ENCODE assay signal across 14 cellular contexts in the genomic region with DNA sequence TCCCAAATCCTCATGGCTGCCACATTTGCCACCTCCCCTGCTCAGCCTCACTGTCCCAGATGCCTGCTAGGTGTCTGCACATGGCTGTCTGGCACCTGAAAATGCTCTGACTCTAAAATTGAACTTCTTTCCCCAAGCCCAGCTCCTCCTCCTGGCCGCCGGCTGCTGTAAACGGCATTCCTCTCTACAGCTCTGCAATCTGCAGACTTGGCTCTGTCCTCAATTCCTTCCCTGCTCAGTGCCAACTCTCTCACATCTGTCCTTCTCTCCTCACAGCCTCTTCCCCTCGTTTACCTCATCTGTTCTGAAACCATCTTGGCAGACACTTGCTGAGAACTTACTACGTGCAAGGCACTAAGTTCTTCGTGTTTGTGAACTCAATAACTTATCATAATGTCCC.
"Had no signal": no experiment of that assay in that cellular context is flagged by ENCODE, and none has a peak within 500 bp of the region (broad histone marks: within the 10 kb centered on the region; RNA-seq: fewer than 3 reads in every experiment).

No MANE protein-coding gene starts in this region.

- H3K9ac ChIP-seq: parathyroid adenoma had no signal

- H3K36me3 Mint-ChIP-seq: naive thymus-derived CD8-positive, alpha-beta T cell; stimulated activated memory B cell treated with anti-CD40 and anti-IgM and Interleukin-4, amounts not matched to agents 10 μg/mL and 1 μg/mL and 100 μg/mL, for 72 hours; T-cell had no signal

- H3K4me1 ChIP-seq: esophagus squamous epithelium, left lung, parathyroid adenoma, tibial nerve, vagina had no signal

- H2AFZ ChIP-seq: parathyroid adenoma had no signal

- H3K27ac ChIP-seq: esophagus squamous epithelium, left lung, parathyroid adenoma, tibial nerve, vagina had no signal

- H3K9me3 ChIP-seq: esophagus squamous epithelium, left lung, vagina had no signal

- H3K27ac Mint-ChIP-seq: activated naive CD4-positive, alpha-beta T cell treated with anti-CD3 and anti-CD28 coated beads for 36 hours; activated T-helper 2 cell treated with anti-CD3 and anti-CD28 coated beads, Interferon-gamma antibody, Interleukin-2, Interleukin-4, amounts not matched to agents 10 μg/mL and 5 μg/mL and 100 μg/mL, durations not matched to agents 14 hours and 24 hours and 36 hours; stimulated activated memory B cell treated with anti-CD40 and anti-IgM and Interleukin-4, amounts not matched to agents 10 μg/mL and 1 μg/mL and 100 μg/mL, for 72 hours; T-cell had no signal

- DNase-seq: activated CD4-positive, alpha-beta T cell treated with anti-CD3 and anti-CD28 coated beads, Interleukin-2, amount 50 U/mL, for 4 hours; activated CD4-positive, CD25-positive, alpha-beta regulatory T cell treated with anti-CD3 and anti-CD28 coated beads, Interleukin-2, amount 50 U/mL, for 72 hours; activated naive CD4-positive, alpha-beta T cell treated with anti-CD3 and anti-CD28 coated beads for 36 hours; esophagus squamous epithelium; left lung; naive thymus-derived CD8-positive, alpha-beta T cell; stimulated activated CD4-positive, alpha-beta T cell treated with anti-CD3 and anti-CD28 coated beads, Interleukin-2, amount 100 ng/mL, for 48 hours; T-cell; T-helper 9 cell had no signal

- ATAC-seq: left lung; naive thymus-derived CD8-positive, alpha-beta T cell; stimulated activated memory B cell treated with anti-CD40 and anti-IgM and Interleukin-4, amounts not matched to agents 10 μg/mL and 1 μg/mL and 100 μg/mL, for 72 hours; T-cell had no signal

- H3K27me3 ChIP-seq: left lung, tibial nerve, vagina had no signal

- H3K4me1 Mint-ChIP-seq: naive thymus-derived CD8-positive, alpha-beta T cell; stimulated activated memory B cell treated with anti-CD40 and anti-IgM and Interleukin-4, amounts not matched to agents 10 μg/mL and 1 μg/mL and 100 μg/mL, for 72 hours; T-cell had no signal

- H3K79me2 ChIP-seq: parathyroid adenoma had no signal

- H3K4me3 Mint-ChIP-seq: activated naive CD4-positive, alpha-beta T cell treated with anti-CD3 and anti-CD28 coated beads for 36 hours; naive thymus-derived CD8-positive, alpha-beta T cell; stimulated activated memory B cell treated with anti-CD40 and anti-IgM and Interleukin-4, amounts not matched to agents 10 μg/mL and 1 μg/mL and 100 μg/mL, for 72 hours; T-cell had no signal

- H3K4me3 ChIP-seq: esophagus squamous epithelium, left lung, tibial nerve, vagina had no signal

- H3K9me3 Mint-ChIP-seq: activated naive CD4-positive, alpha-beta T cell treated with anti-CD3 and anti-CD28 coated beads for 36 hours; activated T-helper 2 cell treated with anti-CD3 and anti-CD28 coated beads, Interferon-gamma antibody, Interleukin-2, Interleukin-4, amounts not matched to agents 10 μg/mL and 5 μg/mL and 100 μg/mL, durations not matched to agents 14 hours and 24 hours and 36 hours; stimulated activated memory B cell treated with anti-CD40 and anti-IgM and Interleukin-4, amounts not matched to agents 10 μg/mL and 1 μg/mL and 100 μg/mL, for 72 hours; T-cell had no signal

- H3K36me3 ChIP-seq: esophagus squamous epithelium, left lung, tibial nerve, vagina had no signal
